16 cellular contexts compared by ENCODE assay signal in genomic region chr10:100911472-100911871, GRCh38. TPM values are rescaled to one million over a fixed set of nuclear protein-coding genes. Genes with fewer than 3 reads are reported as not detected.
DNase-seq lines count a peak whose midpoint lies in the region; ATAC-seq, FAIRE-seq and TF ChIP-seq lines count a peak whose summit lies in the region.
"Had no signal": no experiment of that assay in that cellular context is flagged by ENCODE, and none has a peak within 500 bp of the region (broad histone marks: within the 10 kb centered on the region; RNA-seq: fewer than 3 reads in every experiment).

No MANE protein-coding gene starts in this region.

- H3K4me1 ChIP-seq in endodermal cell (ENCODE audit: control insufficient read depth, insufficient read depth, low read length) = peaks cover 25% of the 10 kb centered on the region

- CTCF ChIA-PET in activated CD8-positive, alpha-beta memory T cell treated with anti-CD3 and anti-CD28 coated beads, Interleukin-2, amount 10 ng/mL, durations not matched to agents 7 days and 5 days (lab: Charles Lee) = interaction anchor here (1.7 kb wide), 1 partner anchor 120 kb away, joined by 5 read pairs; the partner anchor contains the start of genes PDZD7 and SFXN3

- 100% methylated on average over 1 of the region's 4 CpGs for WGBS in endodermal cell (ENCODE audit: insufficient coverage in 1 of 2, insufficient read length in 1 of 2), 2 experiments

- H3K27me3 ChIP-seq in endodermal cell (ENCODE audit: control insufficient read depth, insufficient read depth, low read length, poor library complexity, severe bottlenecking) = no peaks in the 10 kb centered on the region

- H3K36me3 Mint-ChIP-seq in activated CD8-positive, alpha-beta memory T cell treated with anti-CD3 and anti-CD28 coated beads, Interleukin-2, amount 10 ng/mL, durations not matched to agents 7 days and 5 days = peaks cover 17% of the 10 kb centered on the region
- peaks cover 32% of the 10 kb centered on the region for H3K36me3 Mint-ChIP-seq in stimulated activated effector memory CD8-positive, alpha-beta T cell treated with anti-CD3 and anti-CD28 coated beads, Interleukin-12 subunit alpha, Interleukin-12 subunit beta, amount 100 ng/mL, for 72 hours
- peaks cover under 1% of the 10 kb centered on the region for H3K36me3 Mint-ChIP-seq in endodermal cell (ENCODE audit: low read depth)

- no peak overlapping the region for H3K9ac ChIP-seq in endodermal cell (ENCODE audit: extremely low read depth, low read length, poor library complexity, severe bottlenecking)

- no peak for DNase-seq in activated CD8-positive, alpha-beta memory T cell treated with anti-CD3 and anti-CD28 coated beads, Interleukin-2, amount 10 ng/mL, durations not matched to agents 7 days and 5 days
- no peak for DNase-seq in activated CD8-positive, alpha-beta memory T cell treated with anti-CD3 and anti-CD28 coated beads for 24 hours
- peak in 1 of 2 donors; percentile 17 for DNase-seq in stimulated activated effector memory CD8-positive, alpha-beta T cell treated with anti-CD3 and anti-CD28 coated beads, Interleukin-12 subunit alpha, Interleukin-12 subunit beta, amount 100 ng/mL, for 72 hours (ENCODE audit: low spot score in 2 of 2)
- DNase-seq in Ammon's horn (ENCODE audit: low spot score) (no peak), endodermal cell (no peak), GM19239 (ENCODE audit: insufficient read length, low spot score) (no peak)
- DNase-seq: activated CD4-positive, alpha-beta T cell treated with anti-CD3 and anti-CD28 coated beads, Interleukin-2, amount 50 U/mL, for 48 hours; amniotic stem cell; effector memory CD4-positive, alpha-beta T cell; HFFc6; KBM-7; NCI-H2107; T-helper 1 cell; trophoblast cell had no signal

- peaks cover 3% of the 10 kb centered on the region for H3K27me3 Mint-ChIP-seq in activated CD8-positive, alpha-beta memory T cell treated with anti-CD3 and anti-CD28 coated beads, Interleukin-2, amount 10 ng/mL, durations not matched to agents 7 days and 5 days
- H3K27me3 Mint-ChIP-seq in endodermal cell (ENCODE audit: insufficient read depth) = no peaks in the 10 kb centered on the region

- ATAC-seq in activated CD8-positive, alpha-beta memory T cell treated with anti-CD3 and anti-CD28 coated beads, Interleukin-2, amount 10 ng/mL, durations not matched to agents 7 days and 5 days = no peak
- no peak for ATAC-seq in stimulated activated effector memory CD8-positive, alpha-beta T cell treated with anti-CD3 and anti-CD28 coated beads, Interleukin-12 subunit alpha, Interleukin-12 subunit beta, amount 100 ng/mL, for 72 hours

- TF ChIP-seq CTCF in VCaP (conservative IDR thresholded peaks at IDR 0.05) (no peak), endodermal cell (conservative IDR thresholded peaks at IDR 0.05) (no peak)

- H3K4me3 Mint-ChIP-seq in activated CD8-positive, alpha-beta memory T cell treated with anti-CD3 and anti-CD28 coated beads, Interleukin-2, amount 10 ng/mL, durations not matched to agents 7 days and 5 days = peak overlapping the region; percentile 99
- H3K4me3 Mint-ChIP-seq in stimulated activated effector memory CD8-positive, alpha-beta T cell treated with anti-CD3 and anti-CD28 coated beads, Interleukin-12 subunit alpha, Interleukin-12 subunit beta, amount 100 ng/mL, for 72 hours = no peak overlapping the region
- H3K4me3 Mint-ChIP-seq in endodermal cell = no peak overlapping the region

- no peaks in the 10 kb centered on the region for H3K9me3 Mint-ChIP-seq in activated CD8-positive, alpha-beta memory T cell treated with anti-CD3 and anti-CD28 coated beads, Interleukin-2, amount 10 ng/mL, durations not matched to agents 7 days and 5 days (ENCODE audit: low read depth)
- no peaks in the 10 kb centered on the region for H3K9me3 Mint-ChIP-seq in stimulated activated effector memory CD8-positive, alpha-beta T cell treated with anti-CD3 and anti-CD28 coated beads, Interleukin-12 subunit alpha, Interleukin-12 subunit beta, amount 100 ng/mL, for 72 hours
- H3K9me3 Mint-ChIP-seq in endodermal cell = no peaks in the 10 kb centered on the region
- H3K9me3 Mint-ChIP-seq: HFFc6 had no signal

- FAIRE-seq in islet of Langerhans (lab: Jason Lieb, UNC) = peak; percentile 41
- no peak for FAIRE-seq in GM19239 (lab: Jason Lieb, UNC)

- H3K36me3 ChIP-seq in endodermal cell (ENCODE audit: control insufficient read depth, insufficient read depth, low read length) = peaks cover 12% of the 10 kb centered on the region

- H3K27ac Mint-ChIP-seq in activated CD8-positive, alpha-beta memory T cell treated with anti-CD3 and anti-CD28 coated beads, Interleukin-2, amount 10 ng/mL, durations not matched to agents 7 days and 5 days = no peak overlapping the region
- H3K27ac Mint-ChIP-seq in stimulated activated effector memory CD8-positive, alpha-beta T cell treated with anti-CD3 and anti-CD28 coated beads, Interleukin-12 subunit alpha, Interleukin-12 subunit beta, amount 100 ng/mL, for 72 hours = peak overlapping the region; percentile 96
- H3K27ac Mint-ChIP-seq in endodermal cell = no peak overlapping the region

- no peaks in the 10 kb centered on the region for H3K9me3 ChIP-seq in endodermal cell (ENCODE audit: control insufficient read depth, low read length)

- H3K4me3 ChIP-seq in endodermal cell (ENCODE audit: low read length) = no peak overlapping the region

- H3K4me1 Mint-ChIP-seq in activated CD8-positive, alpha-beta memory T cell treated with anti-CD3 and anti-CD28 coated beads, Interleukin-2, amount 10 ng/mL, durations not matched to agents 7 days and 5 days = peaks cover 59% of the 10 kb centered on the region
- peaks cover 21% of the 10 kb centered on the region for H3K4me1 Mint-ChIP-seq in stimulated activated effector memory CD8-positive, alpha-beta T cell treated with anti-CD3 and anti-CD28 coated beads, Interleukin-12 subunit alpha, Interleukin-12 subunit beta, amount 100 ng/mL, for 72 hours
- H3K4me1 Mint-ChIP-seq in endodermal cell = peaks cover 32% of the 10 kb centered on the region

- peak overlapping the region; percentile 83 for H3K27ac ChIP-seq in VCaP
- no peak overlapping the region for H3K27ac ChIP-seq in endodermal cell (ENCODE audit: low read depth, low read length)

RNA-seq across cellular contexts. Expression of gene SLF2, which starts 1.3 kb away (rescaled TPM):
- 10 to 100 TPM; 41.4 to 53.0 TPM for total RNA-seq in activated CD8-positive, alpha-beta memory T cell treated with anti-CD3 and anti-CD28 coated beads, Interleukin-2, amount 10 ng/mL, durations not matched to agents 7 days and 5 days
- 10 to 100 TPM; 31.5 to 38.9 TPM for total RNA-seq in endodermal cell
- polyA plus RNA-seq in endodermal cell (2013, experiment 1 of 2) = 16.6 TPM
- polyA plus RNA-seq in endodermal cell (2013, experiment 2 of 2) = 18.9 TPM

RNA-seq across cellular contexts. Expression of gene SEMA4G, which starts 57.8 kb away (rescaled TPM):
- under 1 TPM; 0.26 to 0.45 TPM for total RNA-seq in activated CD8-positive, alpha-beta memory T cell treated with anti-CD3 and anti-CD28 coated beads, Interleukin-2, amount 10 ng/mL, durations not matched to agents 7 days and 5 days
- total RNA-seq in endodermal cell = 10 to 100 TPM; 20.1 to 36.6 TPM
- 17.0 TPM for polyA plus RNA-seq in endodermal cell (2013, experiment 1 of 2)
- 13.1 TPM for polyA plus RNA-seq in endodermal cell (2013, experiment 2 of 2)

Comparison
In these comparisons a context has a peak if more than half of its experiments do, and no peak if none do; other contexts are left out.
1. RNA of gene SEMA4G, which starts 57.8 kb away (total RNA-seq): 20.1 to 36.6 TPM in endodermal cell; 0.26 to 0.45 TPM in activated CD8-positive, alpha-beta memory T cell treated with anti-CD3 and anti-CD28 coated beads, Interleukin-2, amount 10 ng/mL, durations not matched to agents 7 days and 5 days; every median in the first group is over 10 times any median in the second.